ENCODE assay signal across 8 cellular contexts in genomic region chr2:206764673-206765241, GRCh38. TPM values are rescaled to one million over a fixed set of nuclear protein-coding genes. Genes with fewer than 3 reads are reported as not detected.
DNase-seq lines count a peak whose midpoint lies in the region; ATAC-seq and TF ChIP-seq lines count a peak whose summit lies in the region.

No MANE protein-coding gene starts in this region.

- peaks cover 32% of the 10 kb centered on the region for H3K4me1 Mint-ChIP-seq in activated T-cell treated with anti-CD3 and anti-CD28 coated beads, Interleukin-2, amount 50 U/mL, for 4 hours (ENCODE audit: low read depth)
- H3K4me1 Mint-ChIP-seq in effector memory CD8-positive, alpha-beta T cell (ENCODE audit: low read depth in 2 of 2), result peaks cover 16 to 20% of the 10 kb centered on the region in 2 donors

- H3K4me3 ChIP-seq in neutrophil (ENCODE audit: low read depth in 1 of 2, low read length in 1 of 2), result peak overlapping the region; percentile 78 to 84

- H3K9me3 Mint-ChIP-seq in activated T-cell treated with anti-CD3 and anti-CD28 coated beads, Interleukin-2, amount 50 U/mL, for 4 hours, result no peaks in the 10 kb centered on the region
- H3K9me3 Mint-ChIP-seq in effector memory CD8-positive, alpha-beta T cell, result no peaks in the 10 kb centered on the region

- TF ChIP-seq CTCF in neutrophil (IDR thresholded peaks at IDR 0.05), result no peak

- peaks cover 42% of the 10 kb centered on the region for H3K27me3 ChIP-seq in neutrophil

- no peak for ATAC-seq in activated T-cell treated with anti-CD3 and anti-CD28 coated beads, Interleukin-2, amount 50 U/mL, for 4 hours
- no peak for ATAC-seq in effector memory CD8-positive, alpha-beta T cell (replicated peaks)
- ATAC-seq in HG03439 (IDR thresholded peaks at IDR 0.05; ENCODE audit: unreplicated experiment), result no peak

- H3K4me3 Mint-ChIP-seq in activated T-cell treated with anti-CD3 and anti-CD28 coated beads, Interleukin-2, amount 50 U/mL, for 4 hours, result peak overlapping the region; percentile 95
- peak overlapping the region in 1 of 2 donors; percentile 87 for H3K4me3 Mint-ChIP-seq in effector memory CD8-positive, alpha-beta T cell

- H3K36me3 Mint-ChIP-seq in activated T-cell treated with anti-CD3 and anti-CD28 coated beads, Interleukin-2, amount 50 U/mL, for 4 hours (ENCODE audit: insufficient read depth), result peaks cover 17% of the 10 kb centered on the region
- peaks cover 20% of the 10 kb centered on the region for H3K36me3 Mint-ChIP-seq in effector memory CD8-positive, alpha-beta T cell (ENCODE audit: insufficient read depth)

- peaks cover 5% of the 10 kb centered on the region for H3K27me3 Mint-ChIP-seq in activated T-cell treated with anti-CD3 and anti-CD28 coated beads, Interleukin-2, amount 50 U/mL, for 4 hours (ENCODE audit: low read depth)
- peaks cover 0 to 1% of the 10 kb centered on the region in 2 donors for H3K27me3 Mint-ChIP-seq in effector memory CD8-positive, alpha-beta T cell

- peak overlapping the region; percentile 93 to 98 for H3K27ac Mint-ChIP-seq in effector memory CD8-positive, alpha-beta T cell

- H3K4me1 ChIP-seq in neutrophil (ENCODE audit: control insufficient read depth in 1 of 2, insufficient read depth in 1 of 2, low read depth in 1 of 2, low read length in 1 of 2), result peaks cover 0 to 9% of the 10 kb centered on the region in 2 experiments

- no peak for DNase-seq in activated T-cell treated with anti-CD3 and anti-CD28 coated beads, Interleukin-2, amount 50 U/mL, for 4 hours
- DNase-seq in activated T-cell treated with anti-CD3 and anti-CD28 coated beads, Interleukin-2, amount 50 U/mL, for 48 hours, result no peak
- peak; percentile 72 for DNase-seq in NCI-H2227 treated with DMSO at 0.1 percent for 48 hours (lab: John Stamatoyannopoulos, UW)
- no peak for DNase-seq in effector memory CD8-positive, alpha-beta T cell
- DNase-seq in T-helper 9 cell, result no peak
- DNase-seq in MV-4-11 (lab: John Stamatoyannopoulos, UW), result no peak

- peaks cover under 1% of the 10 kb centered on the region for H3K36me3 ChIP-seq in neutrophil

- no peaks in the 10 kb centered on the region for H3K9me3 ChIP-seq in neutrophil

- peak overlapping the region; percentile 80 for H3K27ac ChIP-seq in neutrophil

RNA-seq across cellular contexts. Expression of gene MDH1B, which starts 0.4 kb away (rescaled TPM):
- under 1 TPM; 0.29 to 0.76 (median 0.53) TPM for total RNA-seq in activated T-cell treated with anti-CD3 and anti-CD28 coated beads, Interleukin-2, amount 50 U/mL, for 4 hours

RNA-seq across cellular contexts. Expression of gene FASTKD2, which starts 0.6 kb away (rescaled TPM):
- 10 to 100 TPM; 45.2 to 47.3 (median 46.8) TPM for total RNA-seq in activated T-cell treated with anti-CD3 and anti-CD28 coated beads, Interleukin-2, amount 50 U/mL, for 4 hours

RNA-seq across cellular contexts. Expression of gene DYTN, which starts 46.6 kb away (rescaled TPM):
- not detected for total RNA-seq in activated T-cell treated with anti-CD3 and anti-CD28 coated beads, Interleukin-2, amount 50 U/mL, for 4 hours
